22 cellular contexts compared by ENCODE assay signal in the genomic region with DNA sequence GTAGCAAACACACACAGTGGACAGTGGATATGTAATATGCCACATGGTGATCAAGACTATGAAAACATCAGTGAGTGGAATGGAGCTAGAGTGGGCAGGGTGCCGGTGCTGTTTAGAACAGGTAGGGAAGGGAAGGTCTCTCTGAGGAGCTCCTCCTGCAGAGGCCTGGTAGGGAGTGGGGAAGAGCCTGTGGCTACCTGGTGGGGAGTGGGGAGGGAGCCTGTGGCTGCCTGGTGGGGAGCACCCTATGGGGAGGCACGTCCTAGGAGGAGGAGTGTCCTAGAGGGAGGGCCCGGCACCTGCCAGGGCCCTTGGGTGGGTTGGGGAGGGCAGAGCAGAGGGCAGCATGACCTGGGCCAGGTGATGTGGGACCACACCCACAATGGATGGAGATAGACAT.
"Had no signal": no experiment of that assay in that cellular context is flagged by ENCODE, and none has a peak within 500 bp of the region (broad histone marks: within the 10 kb centered on the region; RNA-seq: fewer than 3 reads in every experiment).

No MANE protein-coding gene starts in this region.

- H3K27ac Mint-ChIP-seq: activated CD4-positive, alpha-beta T cell treated with anti-CD3 and anti-CD28 coated beads for 36 hours; activated naive CD4-positive, alpha-beta T cell treated with anti-CD3 and anti-CD28 coated beads, Interleukin-2, amount 10 ng/mL, durations not matched to agents 7 days and 5 days; activated naive CD8-positive, alpha-beta T cell treated with anti-CD3 and anti-CD28 coated beads, Interleukin-2, amount 50 U/mL, for 24 hours; activated T-helper 17 cell treated with anti-CD3 and anti-CD28 coated beads, Interleukin-2, amount 50 U/mL, for 72 hours; memory B cell; stimulated activated naive B cell treated with anti-CD40 and anti-IgM and Interleukin-4, amounts not matched to agents 10 μg/mL and 1 μg/mL and 100 μg/mL, for 72 hours; T-helper 2 cell treated with Interferon-gamma antibody and Interleukin-4, amounts not matched to agents 5 μg/mL and 100 μg/mL, for 36 hours; WTC11 had no signal

- H3K27ac ChIP-seq: brain microvascular endothelial cell, colonic mucosa, gastroesophageal sphincter, pancreas, SK-N-MC, transverse colon had no signal

- H3K4me1 ChIP-seq: colonic mucosa, pancreas, transverse colon had no signal

- H3K4me1 Mint-ChIP-seq: activated CD4-positive, alpha-beta T cell treated with anti-CD3 and anti-CD28 coated beads for 36 hours; activated naive CD4-positive, alpha-beta T cell treated with anti-CD3 and anti-CD28 coated beads, Interleukin-2, amount 10 ng/mL, durations not matched to agents 7 days and 5 days; activated naive CD8-positive, alpha-beta T cell treated with anti-CD3 and anti-CD28 coated beads, Interleukin-2, amount 50 U/mL, for 24 hours; activated T-helper 17 cell treated with anti-CD3 and anti-CD28 coated beads, Interleukin-2, amount 50 U/mL, for 72 hours; central memory CD8-positive, alpha-beta T cell; memory B cell; WTC11 had no signal

- H3K27me3 ChIP-seq: brain microvascular endothelial cell, colonic mucosa, gastroesophageal sphincter, heart right ventricle, pancreas, transverse colon had no signal

- H3K9me3 Mint-ChIP-seq: activated naive CD4-positive, alpha-beta T cell treated with anti-CD3 and anti-CD28 coated beads, Interleukin-2, amount 10 ng/mL, durations not matched to agents 7 days and 5 days; activated naive CD8-positive, alpha-beta T cell treated with anti-CD3 and anti-CD28 coated beads, Interleukin-2, amount 50 U/mL, for 24 hours; activated T-helper 17 cell treated with anti-CD3 and anti-CD28 coated beads, Interleukin-2, amount 50 U/mL, for 72 hours; central memory CD8-positive, alpha-beta T cell; memory B cell; stimulated activated naive B cell treated with anti-CD40 and anti-IgM and Interleukin-4, amounts not matched to agents 10 μg/mL and 1 μg/mL and 100 μg/mL, for 72 hours; T-helper 2 cell treated with Interferon-gamma antibody and Interleukin-4, amounts not matched to agents 5 μg/mL and 100 μg/mL, for 36 hours had no signal

- DNase-seq: activated CD4-positive, alpha-beta T cell treated with anti-CD3 and anti-CD28 coated beads for 36 hours; activated CD4-positive, alpha-beta T cell treated with anti-CD3 and anti-CD28 coated beads, Interleukin-2, amount 50 U/mL, for 48 hours; activated naive CD4-positive, alpha-beta T cell treated with anti-CD3 and anti-CD28 coated beads, Interleukin-2, amount 10 ng/mL, durations not matched to agents 7 days and 5 days; activated naive CD8-positive, alpha-beta T cell treated with anti-CD3 and anti-CD28 coated beads, Interleukin-2, amount 50 U/mL, for 24 hours; brain microvascular endothelial cell; colonic mucosa; kidney glomerular epithelial cell; mucosa of descending colon; naive B cell; stimulated activated CD4-positive, alpha-beta T cell treated with anti-CD3 and anti-CD28 coated beads, Interleukin-4, amount 100 ng/mL, for 1 hour; stimulated activated naive B cell treated with anti-CD40 and anti-IgM and Interleukin-4, amounts not matched to agents 10 μg/mL and 1 μg/mL and 100 μg/mL, for 72 hours; transverse colon had no signal

- H3K9me3 ChIP-seq: colonic mucosa, mucosa of descending colon, pancreas, transverse colon had no signal

- H3K4me3 Mint-ChIP-seq: activated CD4-positive, alpha-beta T cell treated with anti-CD3 and anti-CD28 coated beads for 36 hours; activated naive CD4-positive, alpha-beta T cell treated with anti-CD3 and anti-CD28 coated beads, Interleukin-2, amount 10 ng/mL, durations not matched to agents 7 days and 5 days; activated naive CD8-positive, alpha-beta T cell treated with anti-CD3 and anti-CD28 coated beads, Interleukin-2, amount 50 U/mL, for 24 hours; activated T-helper 17 cell treated with anti-CD3 and anti-CD28 coated beads, Interleukin-2, amount 50 U/mL, for 72 hours; central memory CD8-positive, alpha-beta T cell; memory B cell; stimulated activated naive B cell treated with anti-CD40 and anti-IgM and Interleukin-4, amounts not matched to agents 10 μg/mL and 1 μg/mL and 100 μg/mL, for 72 hours; T-helper 2 cell treated with Interferon-gamma antibody and Interleukin-4, amounts not matched to agents 5 μg/mL and 100 μg/mL, for 36 hours; WTC11 had no signal

- H3K36me3 Mint-ChIP-seq: activated naive CD4-positive, alpha-beta T cell treated with anti-CD3 and anti-CD28 coated beads, Interleukin-2, amount 10 ng/mL, durations not matched to agents 7 days and 5 days; WTC11 had no signal

- H3K4me3 ChIP-seq: colonic mucosa, gastroesophageal sphincter, heart right ventricle, mucosa of descending colon, pancreas, SK-N-MC, smooth muscle cell, transverse colon had no signal

- H3K27me3 Mint-ChIP-seq: activated CD4-positive, alpha-beta T cell treated with anti-CD3 and anti-CD28 coated beads for 36 hours; activated naive CD4-positive, alpha-beta T cell treated with anti-CD3 and anti-CD28 coated beads, Interleukin-2, amount 10 ng/mL, durations not matched to agents 7 days and 5 days; activated T-helper 17 cell treated with anti-CD3 and anti-CD28 coated beads, Interleukin-2, amount 50 U/mL, for 72 hours; central memory CD8-positive, alpha-beta T cell had no signal

- H3K36me3 ChIP-seq: brain microvascular endothelial cell, colonic mucosa, pancreas, transverse colon had no signal
